ENCODE assay signal across 17 cellular contexts in the genomic region with DNA sequence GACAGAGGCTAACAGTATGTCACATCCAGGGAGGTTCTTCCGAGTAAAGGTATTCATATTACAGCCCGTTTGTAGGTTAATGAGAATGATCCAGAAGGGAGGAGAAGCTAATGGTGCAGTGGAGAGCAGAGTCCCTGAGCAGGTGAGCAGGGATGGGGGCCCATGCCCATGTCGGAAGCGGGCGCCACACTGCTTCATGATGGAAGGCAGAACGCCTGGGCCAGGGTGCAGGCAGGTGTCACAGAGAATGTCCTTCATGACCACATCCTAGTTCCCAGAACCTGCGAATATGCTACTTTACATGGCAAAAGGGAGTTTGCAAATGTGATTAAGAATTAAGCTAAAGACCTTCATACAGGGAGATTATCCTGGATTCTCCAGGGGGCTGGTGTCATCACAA. TPM values are rescaled to one million over a fixed set of nuclear protein-coding genes. Genes with fewer than 3 reads are reported as not detected.
A peak's percentile ranks its signal among the peaks of the same experiment; 100 is the strongest.
DNase-seq lines count a peak whose midpoint lies in the region; ATAC-seq and TF ChIP-seq lines count a peak whose summit lies in the region.
"Had no signal": no experiment of that assay in that cellular context is flagged by ENCODE, and none has a peak within 500 bp of the region (broad histone marks: within the 10 kb centered on the region; RNA-seq: fewer than 3 reads in every experiment).

No MANE protein-coding gene starts in this region.

- peaks cover 0 to 42% (median 19%) of the 10 kb centered on the region in 4 donors for H3K4me1 ChIP-seq in sigmoid colon
- H3K4me1 ChIP-seq: SJCRH30 had no signal

- H3K27ac ChIP-seq in WERI-Rb-1 (peak overlapping the region; percentile 50), sigmoid colon (no peak overlapping the region)
- H3K27ac ChIP-seq: A549, SJCRH30 had no signal

- H3K4me1 Mint-ChIP-seq in activated naive CD8-positive, alpha-beta T cell (ENCODE audit: low read depth), result peaks cover 18% of the 10 kb centered on the region
- H3K4me1 Mint-ChIP-seq in activated naive CD8-positive, alpha-beta T cell treated with anti-CD3 and anti-CD28 coated beads for 36 hours, result peaks cover 8% of the 10 kb centered on the region
- H3K4me1 Mint-ChIP-seq in natural killer cell treated with Interleukin-12 subunit alpha and Interleukin-12 subunit beta and Interleukin-15 and Interleukin-18, amount 100 ng/mL, for 72 hours (ENCODE audit: low read depth in 2 of 2), result peaks cover 15 to 28% of the 10 kb centered on the region in 2 donors
- H3K4me1 Mint-ChIP-seq in activated CD4-positive, alpha-beta T cell treated with anti-CD3 and anti-CD28 coated beads, Interleukin-2, amount 10 ng/mL, durations not matched to agents 7 days and 5 days, result peaks cover 14% of the 10 kb centered on the region
- peaks cover 5% of the 10 kb centered on the region for H3K4me1 Mint-ChIP-seq in MCF 10A (ENCODE audit: insufficient read depth, unreplicated experiment)
- H3K4me1 Mint-ChIP-seq: H9 had no signal

- H3K9me3 ChIP-seq in WERI-Rb-1 (ENCODE audit: severe bottlenecking), result no peaks in the 10 kb centered on the region
- H3K9me3 ChIP-seq in sigmoid colon, result no peaks in the 10 kb centered on the region
- H3K9me3 ChIP-seq: A549, SJCRH30 had no signal

- H3K9me3 Mint-ChIP-seq in activated naive CD8-positive, alpha-beta T cell (ENCODE audit: low read depth), result no peaks in the 10 kb centered on the region
- H3K9me3 Mint-ChIP-seq in activated naive CD8-positive, alpha-beta T cell treated with anti-CD3 and anti-CD28 coated beads for 36 hours, result no peaks in the 10 kb centered on the region
- no peaks in the 10 kb centered on the region for H3K9me3 Mint-ChIP-seq in natural killer cell treated with Interleukin-12 subunit alpha and Interleukin-12 subunit beta and Interleukin-15 and Interleukin-18, amount 100 ng/mL, for 72 hours
- peaks cover 7% of the 10 kb centered on the region for H3K9me3 Mint-ChIP-seq in activated CD4-positive, alpha-beta T cell treated with anti-CD3 and anti-CD28 coated beads, Interleukin-2, amount 10 ng/mL, durations not matched to agents 7 days and 5 days
- no peaks in the 10 kb centered on the region for H3K9me3 Mint-ChIP-seq in MCF 10A (ENCODE audit: unreplicated experiment)

- H3K36me3 ChIP-seq in WERI-Rb-1, result peaks cover 20% of the 10 kb centered on the region
- H3K36me3 ChIP-seq in sigmoid colon, result no peaks in the 10 kb centered on the region
- H3K36me3 ChIP-seq: SJCRH30 had no signal

- intact Hi-C loops in sigmoid colon (cut with DNase I) (no loop called here), MCF 10A (cut with micrococcal nuclease) (no loop called here)

- no peak for TF ChIP-seq EP300 in sigmoid colon (IDR thresholded peaks at IDR 0.05)

- peak overlapping the region; percentile 0 for H3K4me3 Mint-ChIP-seq in activated naive CD8-positive, alpha-beta T cell
- no peak overlapping the region for H3K4me3 Mint-ChIP-seq in activated naive CD8-positive, alpha-beta T cell treated with anti-CD3 and anti-CD28 coated beads for 36 hours
- H3K4me3 Mint-ChIP-seq in natural killer cell treated with Interleukin-12 subunit alpha and Interleukin-12 subunit beta and Interleukin-15 and Interleukin-18, amount 100 ng/mL, for 72 hours, result peak overlapping the region; percentile 18
- H3K4me3 Mint-ChIP-seq in activated CD4-positive, alpha-beta T cell treated with anti-CD3 and anti-CD28 coated beads, Interleukin-2, amount 10 ng/mL, durations not matched to agents 7 days and 5 days, result no peak overlapping the region
- H3K4me3 Mint-ChIP-seq in MCF 10A (ENCODE audit: unreplicated experiment), result no peak overlapping the region

- H3K4me3 ChIP-seq in WERI-Rb-1 (ENCODE audit: low read depth, low read length) (no peak overlapping the region), sigmoid colon (no peak overlapping the region)
- H3K4me3 ChIP-seq: A549, SJCRH30 had no signal

- H3K27me3 ChIP-seq in WERI-Rb-1 (ENCODE audit: insufficient read depth, low read depth, severe bottlenecking) (no peaks in the 10 kb centered on the region), sigmoid colon (no peaks in the 10 kb centered on the region)
- H3K27me3 ChIP-seq: SJCRH30 had no signal

- TF ChIP-seq CTCF in WERI-Rb-1 (IDR thresholded peaks at IDR 0.05; ENCODE audit: low read depth, low read length) (no peak), sigmoid colon (IDR thresholded peaks at IDR 0.05) (no peak), MCF 10A (IDR thresholded peaks at IDR 0.05; ENCODE audit: unreplicated experiment) (no peak)

- WGBS in sigmoid colon, 2 donors, result 91 to 93% methylated on average over 7 of the region's 7 CpGs

- no peaks in the 10 kb centered on the region for H3K36me3 Mint-ChIP-seq in activated naive CD8-positive, alpha-beta T cell
- H3K36me3 Mint-ChIP-seq in activated naive CD8-positive, alpha-beta T cell treated with anti-CD3 and anti-CD28 coated beads for 36 hours, result no peaks in the 10 kb centered on the region
- H3K36me3 Mint-ChIP-seq in natural killer cell treated with Interleukin-12 subunit alpha and Interleukin-12 subunit beta and Interleukin-15 and Interleukin-18, amount 100 ng/mL, for 72 hours, result no peaks in the 10 kb centered on the region
- no peaks in the 10 kb centered on the region for H3K36me3 Mint-ChIP-seq in activated CD4-positive, alpha-beta T cell treated with anti-CD3 and anti-CD28 coated beads, Interleukin-2, amount 10 ng/mL, durations not matched to agents 7 days and 5 days (ENCODE audit: low read depth)
- H3K36me3 Mint-ChIP-seq in MCF 10A (ENCODE audit: insufficient read depth, unreplicated experiment), result no peaks in the 10 kb centered on the region

- TF ChIP-seq POLR2A in sigmoid colon (IDR thresholded peaks at IDR 0.05), result no peak

- CTCF ChIA-PET in activated CD4-positive, alpha-beta T cell treated with anti-CD3 and anti-CD28 coated beads, Interleukin-2, amount 10 ng/mL, durations not matched to agents 7 days and 5 days (lab: Charles Lee), result no interaction called here
- CTCF ChIA-PET in MCF 10A (lab: Yijun Ruan, JAX), result no interaction called here

- POLR2A ChIA-PET in activated CD4-positive, alpha-beta T cell treated with anti-CD3 and anti-CD28 coated beads, Interleukin-2, amount 10 ng/mL, durations not matched to agents 7 days and 5 days (lab: Charles Lee), result no interaction called here
- POLR2A ChIA-PET in MCF 10A (lab: Yijun Ruan, JAX), result interaction anchor here (3.7 kb wide), 1 partner anchor 34 kb away, joined by 13 read pairs; no protein-coding TSS in a partner anchor

- ATAC-seq in natural killer cell treated with Interleukin-12 subunit alpha and Interleukin-12 subunit beta and Interleukin-15 and Interleukin-18, amount 100 ng/mL, for 72 hours, result no peak
- ATAC-seq in HG03354 (IDR thresholded peaks at IDR 0.05; ENCODE audit: poor library complexity, severe bottlenecking, unreplicated experiment), result no peak
- ATAC-seq: A549, PC-3 had no signal

- DNase-seq in activated naive CD8-positive, alpha-beta T cell treated with anti-CD3 and anti-CD28 coated beads for 36 hours, result no peak
- DNase-seq in WERI-Rb-1, result no peak
- no peak for DNase-seq in natural killer cell treated with Interleukin-12 subunit alpha and Interleukin-12 subunit beta and Interleukin-15 and Interleukin-18, amount 100 ng/mL, for 72 hours (ENCODE audit: low spot score)
- DNase-seq in activated CD4-positive, alpha-beta T cell treated with anti-CD3 and anti-CD28 coated beads, Interleukin-2, amount 10 ng/mL, durations not matched to agents 7 days and 5 days, result no peak
- no peak for DNase-seq in sigmoid colon
- no peak for DNase-seq in MCF 10A (ENCODE audit: unreplicated experiment)
- DNase-seq: DMS79, H9, NCI-H1417, NCI-H187 treated with DMSO at 0.1 percent for 48 hours, NCI-H2171 treated with DMSO at 0.1 percent for 48 hours, NCI-H748 treated with DMSO at 0.1 percent for 48 hours, PC-3, SJCRH30 had no signal

- BruUV-seq in MCF 10A (replicated peaks; lab: Mats Ljungman, UMichigan), result no TSS peak

- H3K27ac Mint-ChIP-seq in activated naive CD8-positive, alpha-beta T cell, result no peak overlapping the region
- no peak overlapping the region for H3K27ac Mint-ChIP-seq in activated naive CD8-positive, alpha-beta T cell treated with anti-CD3 and anti-CD28 coated beads for 36 hours
- no peak overlapping the region for H3K27ac Mint-ChIP-seq in natural killer cell treated with Interleukin-12 subunit alpha and Interleukin-12 subunit beta and Interleukin-15 and Interleukin-18, amount 100 ng/mL, for 72 hours
- no peak overlapping the region for H3K27ac Mint-ChIP-seq in activated CD4-positive, alpha-beta T cell treated with anti-CD3 and anti-CD28 coated beads, Interleukin-2, amount 10 ng/mL, durations not matched to agents 7 days and 5 days
- H3K27ac Mint-ChIP-seq in MCF 10A (ENCODE audit: low read depth, unreplicated experiment), result no peak overlapping the region
- H3K27ac Mint-ChIP-seq: H9 had no signal

- H3K27me3 Mint-ChIP-seq in activated naive CD8-positive, alpha-beta T cell, result peaks cover 12% of the 10 kb centered on the region
- peaks cover 38% of the 10 kb centered on the region for H3K27me3 Mint-ChIP-seq in activated naive CD8-positive, alpha-beta T cell treated with anti-CD3 and anti-CD28 coated beads for 36 hours
- peaks cover 8 to 14% of the 10 kb centered on the region in 2 donors for H3K27me3 Mint-ChIP-seq in natural killer cell treated with Interleukin-12 subunit alpha and Interleukin-12 subunit beta and Interleukin-15 and Interleukin-18, amount 100 ng/mL, for 72 hours
- H3K27me3 Mint-ChIP-seq in activated CD4-positive, alpha-beta T cell treated with anti-CD3 and anti-CD28 coated beads, Interleukin-2, amount 10 ng/mL, durations not matched to agents 7 days and 5 days, result peaks cover 49% of the 10 kb centered on the region
- no peaks in the 10 kb centered on the region for H3K27me3 Mint-ChIP-seq in MCF 10A (ENCODE audit: insufficient read depth, unreplicated experiment)

RNA-seq across cellular contexts. Expression of a gene that starts 4.0 kb away (rescaled TPM):
- total RNA-seq in activated naive CD8-positive, alpha-beta T cell treated with anti-CD3 and anti-CD28 coated beads for 36 hours, result 1 to 10 TPM; 3.5 to 4.0 TPM
- 10 to 100 TPM in 1 of 2 donors, 1 to 10 TPM in 1; 5.7 to 11.3 TPM for total RNA-seq in natural killer cell treated with Interleukin-12 subunit alpha and Interleukin-12 subunit beta and Interleukin-15 and Interleukin-18, amount 100 ng/mL, for 72 hours
- total RNA-seq in activated CD4-positive, alpha-beta T cell treated with anti-CD3 and anti-CD28 coated beads, Interleukin-2, amount 10 ng/mL, durations not matched to agents 7 days and 5 days, result 1 to 10 TPM; 1.8 to 3.2 TPM
- total RNA-seq in sigmoid colon (10 to 100 TPM; 13.2 to 27.3 (median 18.1) TPM), MCF 10A (2022) (16.8 and 19.7 TPM in 2 replicates)
- 10 to 100 TPM; 40.7 to 59.2 (median 52.3) TPM for polyA plus RNA-seq in sigmoid colon

RNA-seq across cellular contexts. Expression of a gene that starts 32.4 kb away (rescaled TPM):
- total RNA-seq in activated naive CD8-positive, alpha-beta T cell treated with anti-CD3 and anti-CD28 coated beads for 36 hours, result 10 to 100 TPM; 52.9 to 54.7 TPM
- total RNA-seq in natural killer cell treated with Interleukin-12 subunit alpha and Interleukin-12 subunit beta and Interleukin-15 and Interleukin-18, amount 100 ng/mL, for 72 hours, result 10 to 100 TPM; 75.8 to 99.7 TPM
- 10 to 100 TPM; 59.1 to 63.2 TPM for total RNA-seq in activated CD4-positive, alpha-beta T cell treated with anti-CD3 and anti-CD28 coated beads, Interleukin-2, amount 10 ng/mL, durations not matched to agents 7 days and 5 days
- total RNA-seq in sigmoid colon, result 10 to 100 TPM; 32.2 to 57.3 (median 45.3) TPM
- 10 to 100 TPM; 26.4 to 40.6 (median 28.0) TPM for polyA plus RNA-seq in sigmoid colon
- 57.2 and 59.6 TPM in 2 replicates for total RNA-seq in MCF 10A (2022)

RNA-seq across cellular contexts. Expression of a gene that starts 52.6 kb away (rescaled TPM):
- 10 to 100 TPM; 15.3 to 17.5 TPM for total RNA-seq in activated naive CD8-positive, alpha-beta T cell treated with anti-CD3 and anti-CD28 coated beads for 36 hours
- total RNA-seq in natural killer cell treated with Interleukin-12 subunit alpha and Interleukin-12 subunit beta and Interleukin-15 and Interleukin-18, amount 100 ng/mL, for 72 hours, result 10 to 100 TPM; 13.8 to 18.4 TPM
- total RNA-seq in activated CD4-positive, alpha-beta T cell treated with anti-CD3 and anti-CD28 coated beads, Interleukin-2, amount 10 ng/mL, durations not matched to agents 7 days and 5 days, result 10 to 100 TPM; 11.8 to 13.1 TPM
- 10 to 100 TPM in 1 of 4 donors, 1 to 10 TPM in 3; 7.7 to 11.8 (median 9.2) TPM for total RNA-seq in sigmoid colon
- 1 to 10 TPM; 3.7 to 7.1 (median 4.2) TPM for polyA plus RNA-seq in sigmoid colon
- total RNA-seq in MCF 10A (2022), result 8.9 and 13.8 TPM in 2 replicates

Comparison
In these comparisons a context has a peak if more than half of its experiments do, and no peak if none do; other contexts are left out.
1. H3K4me3 Mint-ChIP-seq: peak in activated naive CD8-positive, alpha-beta T cell (single experiment) and natural killer cell treated with Interleukin-12 subunit alpha and Interleukin-12 subunit beta and Interleukin-15 and Interleukin-18, amount 100 ng/mL, for 72 hours (single experiment); none in activated naive CD8-positive, alpha-beta T cell treated with anti-CD3 and anti-CD28 coated beads for 36 hours (single experiment), activated CD4-positive, alpha-beta T cell treated with anti-CD3 and anti-CD28 coated beads, Interleukin-2, amount 10 ng/mL, durations not matched to agents 7 days and 5 days (single experiment) and MCF 10A (single experiment).